38 cellular contexts compared by ENCODE assay signal in genomic region chr2:68591225-68591624, GRCh38. TPM values are rescaled to one million over a fixed set of nuclear protein-coding genes. Genes with fewer than 3 reads are reported as not detected.
"Had no signal": no experiment of that assay in that cellular context is flagged by ENCODE, and none has a peak within 500 bp of the region (broad histone marks: within the 10 kb centered on the region; RNA-seq: fewer than 3 reads in every experiment).

No MANE protein-coding gene starts in this region.

- H3K9me3 ChIP-seq: MG63 had no signal

- DNase-seq: Karpas-422, Kasumi-1, MG63, MM.1S, MV-4-11, NCI-H1048, NCI-H1092, NCI-H1092 treated with DMSO at 0.1 percent for 48 hours, NCI-H1105, NCI-H1105 treated with DMSO at 0.1 percent for 48 hours, NCI-H1417, NCI-H1417 treated with DMSO at 0.1 percent for 48 hours, NCI-H1436, NCI-H1436 treated with DMSO at 0.1 percent for 48 hours, NCI-H146, NCI-H1694, NCI-H1694 treated with DMSO at 0.1 percent for 48 hours, NCI-H187, NCI-H187 treated with DMSO at 0.1 percent for 48 hours, NCI-H1930, NCI-H2029, NCI-H2029 treated with DMSO at 0.1 percent for 48 hours, NCI-H2081, NCI-H2081 treated with DMSO at 0.1 percent for 48 hours, NCI-H2107, NCI-H2171, NCI-H2171 treated with DMSO at 0.1 percent for 48 hours, NCI-H2227 treated with DMSO at 0.1 percent for 48 hours, NCI-H226, NCI-H345, NCI-H446, NCI-H446 treated with DMSO at 0.1 percent for 48 hours, NCI-H510A, NCI-H510A treated with DMSO at 0.1 percent for 48 hours, NCI-H524 had no signal

- H3K36me3 ChIP-seq: MG63 had no signal

- H3K4me3 ChIP-seq: MG63 had no signal

- H3K27me3 ChIP-seq: MG63 had no signal

RNA-seq across cellular contexts. Expression of gene PROKR1, which starts 52.2 kb away (rescaled TPM):
- total RNA-seq: LHCN-M2, MCF 10A, NCI-H460 had no signal
